Comparison of ENCODE assay signal across 1 cellular context in genomic region chr18:47931707-47932103, GRCh38.
TF ChIP-seq lines count a peak whose summit lies in the region.

No MANE protein-coding gene starts in this region.

TF ChIP-seq in SK-N-SH treated with all-trans-retinoic acid at 6 μM for 48 hours, 23 proteins besides CTCF, POLR2A, EP300 and RAD21 (continued from another document):
- no peak for TF ChIP-seq CSRNP3 (CRISPR knock-in tag; IDR thresholded peaks at IDR 0.05)
- no peak for TF ChIP-seq ZFP3 (CRISPR knock-in tag; IDR thresholded peaks at IDR 0.05)
